30 cellular contexts compared by ENCODE assay signal in genomic region chr9:98700801-98701200, GRCh38. TPM values are rescaled to one million over a fixed set of nuclear protein-coding genes. Genes with fewer than 3 reads are reported as not detected.
"Had no signal": no experiment of that assay in that cellular context is flagged by ENCODE, and none has a peak within 500 bp of the region (broad histone marks: within the 10 kb centered on the region; RNA-seq: fewer than 3 reads in every experiment).

No MANE protein-coding gene starts in this region.

- H3K27me3 ChIP-seq: testis, thyroid gland, uterus, vagina had no signal

- H3K27ac ChIP-seq: stomach, suprapubic skin, testis, thoracic aorta, thyroid gland, tibial artery, tibial nerve, transverse colon, upper lobe of left lung, upper lobe of right lung, uterus, vagina had no signal

- H3K4me1 Mint-ChIP-seq: stimulated activated effector memory CD8-positive, alpha-beta T cell treated with anti-CD3 and anti-CD28 coated beads, Interleukin-12 subunit alpha, Interleukin-12 subunit beta, amount 100 ng/mL, for 72 hours; stimulated activated memory B cell treated with anti-CD40 and anti-IgM and Interleukin-4, amounts not matched to agents 10 μg/mL and 1 μg/mL and 100 μg/mL, for 72 hours; stimulated activated naive B cell treated with anti-CD40 and anti-IgM and Interleukin-4, amounts not matched to agents 10 μg/mL and 1 μg/mL and 100 μg/mL, for 72 hours; stimulated activated naive CD8-positive, alpha-beta T cell treated with anti-CD3 and anti-CD28 coated beads, Interleukin-15, amount 100 ng/mL, for 72 hours had no signal

- H3K4me3 Mint-ChIP-seq: stimulated activated effector memory CD8-positive, alpha-beta T cell treated with anti-CD3 and anti-CD28 coated beads, Interleukin-12 subunit alpha, Interleukin-12 subunit beta, amount 100 ng/mL, for 72 hours; stimulated activated memory B cell treated with anti-CD40 and anti-IgM and Interleukin-4, amounts not matched to agents 10 μg/mL and 1 μg/mL and 100 μg/mL, for 72 hours; stimulated activated naive B cell treated with anti-CD40 and anti-IgM and Interleukin-4, amounts not matched to agents 10 μg/mL and 1 μg/mL and 100 μg/mL, for 72 hours; stimulated activated naive CD8-positive, alpha-beta T cell treated with anti-CD3 and anti-CD28 coated beads, Interleukin-15, amount 100 ng/mL, for 72 hours; stimulated activated naive CD8-positive, alpha-beta T cell treated with anti-CD3 and anti-CD28 coated beads, Interleukin-15, Interleukin-2, amounts not matched to agents 100 ng/mL and 50 ng/mL, for 24 hours; type B pancreatic cell had no signal

- ATAC-seq: stimulated activated effector memory CD8-positive, alpha-beta T cell treated with anti-CD3 and anti-CD28 coated beads, Interleukin-12 subunit alpha, Interleukin-12 subunit beta, amount 100 ng/mL, for 72 hours; stimulated activated memory B cell treated with anti-CD40 and anti-IgM and Interleukin-4, amounts not matched to agents 10 μg/mL and 1 μg/mL and 100 μg/mL, for 72 hours; stimulated activated naive B cell treated with anti-CD40 and anti-IgM and Interleukin-4, amounts not matched to agents 10 μg/mL and 1 μg/mL and 100 μg/mL, for 72 hours; stimulated activated naive CD8-positive, alpha-beta T cell treated with anti-CD3 and anti-CD28 coated beads, Interleukin-15, amount 100 ng/mL, for 72 hours; stimulated activated naive CD8-positive, alpha-beta T cell treated with anti-CD3 and anti-CD28 coated beads, Interleukin-15, Interleukin-2, amounts not matched to agents 100 U/mL and 50 U/mL, for 24 hours; upper lobe of right lung had no signal

- H3K36me3 ChIP-seq: stomach, suprapubic skin, thoracic aorta, thyroid gland, tibial artery, tibial nerve, transverse colon, upper lobe of left lung, upper lobe of right lung, uterus, vagina had no signal

- FAIRE-seq: urothelium cell line had no signal

- H3K36me3 Mint-ChIP-seq: stimulated activated effector memory CD8-positive, alpha-beta T cell treated with anti-CD3 and anti-CD28 coated beads, Interleukin-12 subunit alpha, Interleukin-12 subunit beta, amount 100 ng/mL, for 72 hours; stimulated activated memory B cell treated with anti-CD40 and anti-IgM and Interleukin-4, amounts not matched to agents 10 μg/mL and 1 μg/mL and 100 μg/mL, for 72 hours; stimulated activated naive B cell treated with anti-CD40 and anti-IgM and Interleukin-4, amounts not matched to agents 10 μg/mL and 1 μg/mL and 100 μg/mL, for 72 hours; type B pancreatic cell had no signal

- H3K4me3 ChIP-seq: stomach, suprapubic skin, testis, thoracic aorta, thyroid gland, tibial artery, tibial nerve, transverse colon, upper lobe of left lung, upper lobe of right lung, uterus, vagina had no signal

- H3K9me3 ChIP-seq: suprapubic skin, testis, thoracic aorta, thyroid gland, transverse colon, upper lobe of left lung, upper lobe of right lung, uterus, vagina had no signal

- H3K4me1 ChIP-seq: suprapubic skin, testis, thyroid gland, tibial artery, tibial nerve, transverse colon, upper lobe of left lung, upper lobe of right lung, uterus, vagina had no signal

- DNase-seq: stimulated activated CD4-positive, alpha-beta T cell treated with anti-CD3 and anti-CD28 coated beads, Interleukin-2, amount 100 ng/mL, for 48 hours; stimulated activated CD4-positive, alpha-beta T cell treated with anti-CD3 and anti-CD28 coated beads, Interleukin-4, amount 100 ng/mL, for 1 hour; stimulated activated CD4-positive, alpha-beta T cell treated with anti-CD3 and anti-CD28 coated beads, Interleukin-4, amount 100 ng/mL, for 24 hours; stimulated activated CD4-positive, alpha-beta T cell treated with anti-CD3 and anti-CD28 coated beads, Interleukin-4, amount 100 ng/mL, for 4 hours; stimulated activated CD8-positive, alpha-beta memory T cell treated with anti-CD3 and anti-CD28 coated beads, Interleukin-4, amount 100 ng/mL, for 48 hours; stimulated activated naive B cell treated with anti-CD40 and anti-IgM and Interleukin-4, amounts not matched to agents 10 μg/mL and 1 μg/mL and 100 μg/mL, for 72 hours; stimulated activated naive CD4-positive, alpha-beta T cell; stimulated activated naive CD4-positive, alpha-beta T cell treated with Interleukin-2 at 50 U/mL for 16 hours; stimulated activated naive CD8-positive, alpha-beta T cell treated with anti-CD3 and anti-CD28 coated beads, Interleukin-15, amount 100 ng/mL, for 72 hours; stimulated activated naive CD8-positive, alpha-beta T cell treated with anti-CD3 and anti-CD28 coated beads, Interleukin-15, Interleukin-2, amounts not matched to agents 100 U/mL and 50 U/mL, for 24 hours; stomach; substantia nigra; testis; thyroid gland; tibial artery; transverse colon; trophoblast cell; upper lobe of left lung; upper lobe of right lung; uterus had no signal

- H3K27ac Mint-ChIP-seq: stimulated activated effector memory CD8-positive, alpha-beta T cell treated with anti-CD3 and anti-CD28 coated beads, Interleukin-12 subunit alpha, Interleukin-12 subunit beta, amount 100 ng/mL, for 72 hours; stimulated activated memory B cell treated with anti-CD40 and anti-IgM and Interleukin-4, amounts not matched to agents 10 μg/mL and 1 μg/mL and 100 μg/mL, for 72 hours; stimulated activated naive B cell treated with anti-CD40 and anti-IgM and Interleukin-4, amounts not matched to agents 10 μg/mL and 1 μg/mL and 100 μg/mL, for 72 hours; stimulated activated naive CD8-positive, alpha-beta T cell treated with anti-CD3 and anti-CD28 coated beads, Interleukin-15, Interleukin-2, amounts not matched to agents 100 ng/mL and 50 ng/mL, for 24 hours; type B pancreatic cell had no signal

- H3K9me3 Mint-ChIP-seq: stimulated activated effector memory CD8-positive, alpha-beta T cell treated with anti-CD3 and anti-CD28 coated beads, Interleukin-12 subunit alpha, Interleukin-12 subunit beta, amount 100 ng/mL, for 72 hours; stimulated activated naive CD8-positive, alpha-beta T cell treated with anti-CD3 and anti-CD28 coated beads, Interleukin-15, Interleukin-2, amounts not matched to agents 100 ng/mL and 50 ng/mL, for 24 hours; type B pancreatic cell had no signal

RNA-seq across cellular contexts. Expression of gene GABBR2, which starts 7.9 kb away (rescaled TPM):
- total RNA-seq: subcutaneous adipose tissue, thoracic aorta, transverse colon, vagina had no signal
